21 cellular contexts compared by ENCODE assay signal in the genomic region with DNA sequence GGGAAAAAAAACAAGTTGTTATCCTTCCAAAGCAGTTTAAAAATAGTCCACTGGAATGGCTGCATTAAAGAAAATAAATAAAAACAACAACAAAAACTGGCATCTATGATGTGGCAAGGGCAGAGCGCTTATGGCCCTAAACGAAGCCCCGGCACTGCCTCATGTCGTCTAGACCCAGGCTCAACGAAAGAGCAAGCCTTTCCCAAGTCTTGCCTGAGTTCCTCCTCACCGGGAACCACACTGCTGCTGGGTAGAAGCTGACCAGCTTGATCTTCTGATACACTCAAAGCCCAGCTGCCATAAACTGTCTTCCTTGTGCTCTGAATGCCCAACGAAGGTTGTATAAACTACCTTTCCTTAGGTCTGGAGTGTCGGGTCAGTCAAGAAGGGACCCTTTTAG. TPM values are rescaled to one million over a fixed set of nuclear protein-coding genes. Genes with fewer than 3 reads are reported as not detected.
DNase-seq lines count a peak whose midpoint lies in the region; ATAC-seq and TF ChIP-seq lines count a peak whose summit lies in the region.
"Had no signal": no experiment of that assay in that cellular context is flagged by ENCODE, and none has a peak within 500 bp of the region (broad histone marks: within the 10 kb centered on the region; RNA-seq: fewer than 3 reads in every experiment).

No MANE protein-coding gene starts in this region.

- WGBS in gastroesophageal sphincter (ENCODE audit: low coverage in 1 of 2), 2 donors: 80 to 85% methylated on average over 2 to 7 of the region's 8 CpGs

- peaks cover 26% of the 10 kb centered on the region; the same call in 1 of the 2 replicates for H3K36me3 ChIP-seq in GM23338 (ENCODE audit: insufficient read depth)
- H3K36me3 ChIP-seq in gastroesophageal sphincter: peaks cover 0 to 84% of the 10 kb centered on the region in 2 donors

- H3K4me1 Mint-ChIP-seq in GM23338 (no peaks in the 10 kb centered on the region), chondrocyte (ENCODE audit: low read depth) (no peaks in the 10 kb centered on the region), neural crest cell (no peaks in the 10 kb centered on the region)
- H3K4me1 Mint-ChIP-seq: B cell, CD14-positive monocyte had no signal

- H4K20me1 ChIP-seq in GM23338 (replicated peaks; ENCODE audit: insufficient read depth): peaks cover 10% of the 10 kb centered on the region

- no peaks in the 10 kb centered on the region for H3K9me2 ChIP-seq in GM23338 (ENCODE audit: insufficient read depth)

- no peak for TF ChIP-seq EP300 in gastroesophageal sphincter (IDR thresholded peaks at IDR 0.05)

- no peak for ATAC-seq in GM23338
- ATAC-seq in gastroesophageal sphincter: no peak
- ATAC-seq in GM18868 (IDR thresholded peaks at IDR 0.05; ENCODE audit: unreplicated experiment): no peak
- ATAC-seq in HG02759 (IDR thresholded peaks at IDR 0.05; ENCODE audit: unreplicated experiment): no peak
- ATAC-seq: A549, GM12878 had no signal

- H3K36me3 Mint-ChIP-seq in GM23338 (ENCODE audit: low read depth) (peaks cover 57% of the 10 kb centered on the region), chondrocyte (ENCODE audit: low read depth) (peaks cover 42% of the 10 kb centered on the region), neural crest cell (ENCODE audit: low read depth) (peaks cover 17% of the 10 kb centered on the region)

- H3K4me3 Mint-ChIP-seq in GM23338: no peak overlapping the region
- no peak overlapping the region for H3K4me3 Mint-ChIP-seq in chondrocyte (ENCODE audit: unreplicated experiment)
- no peak overlapping the region for H3K4me3 Mint-ChIP-seq in neural crest cell
- H3K4me3 Mint-ChIP-seq: B cell, CD14-positive monocyte, HFFc6 had no signal

- H3K27me3 ChIP-seq in GM23338 (ENCODE audit: insufficient read depth) (no peaks in the 10 kb centered on the region), gastroesophageal sphincter (no peaks in the 10 kb centered on the region)
- H3K27me3 ChIP-seq: MG63, SJCRH30 had no signal

- H3K9me3 Mint-ChIP-seq in GM23338 (no peaks in the 10 kb centered on the region; the same call in 2 of the 3 replicates), chondrocyte (ENCODE audit: low read depth) (no peaks in the 10 kb centered on the region), neural crest cell (no peaks in the 10 kb centered on the region)
- H3K9me3 Mint-ChIP-seq: HFFc6 had no signal

- no peak overlapping the region for H3K4me2 ChIP-seq in GM23338
- H3K4me2 ChIP-seq: A549 had no signal

- H3K4me3 ChIP-seq in GM23338: no peak overlapping the region
- H3K4me3 ChIP-seq in gastroesophageal sphincter: no peak overlapping the region
- H3K4me3 ChIP-seq: A549, GM12878, MG63, SJCRH30 had no signal

- H3K27me3 Mint-ChIP-seq in GM23338 (ENCODE audit: insufficient read depth, low read depth, poor library complexity) (peaks cover 4% of the 10 kb centered on the region), chondrocyte (ENCODE audit: low read depth) (no peaks in the 10 kb centered on the region), neural crest cell (ENCODE audit: low read depth) (no peaks in the 10 kb centered on the region)
- H3K27me3 Mint-ChIP-seq: B cell had no signal

- H3K79me2 ChIP-seq in GM23338 (replicated peaks; ENCODE audit: insufficient read depth): no peaks in the 10 kb centered on the region

- TF ChIP-seq CTCF in GM23338 (conservative IDR thresholded peaks at IDR 0.05; ENCODE audit: low read depth in 2 of 2): no peak
- no peak for TF ChIP-seq CTCF in chondrocyte (IDR thresholded peaks at IDR 0.05)
- no peak for TF ChIP-seq CTCF in neural crest cell (conservative IDR thresholded peaks at IDR 0.05)
- no peak for TF ChIP-seq CTCF in gastroesophageal sphincter (IDR thresholded peaks at IDR 0.05)

- H3K27ac Mint-ChIP-seq in GM23338 (peak overlapping the region; percentile 49; the same call in 1 of the 2 replicates), chondrocyte (ENCODE audit: unreplicated experiment) (peak overlapping the region; percentile 45), neural crest cell (ENCODE audit: unreplicated experiment) (peak overlapping the region; percentile 16)
- H3K27ac Mint-ChIP-seq: B cell had no signal

- H3F3A ChIP-seq in GM23338 (replicated peaks; ENCODE audit: low read depth): peaks cover 22% of the 10 kb centered on the region; the same call in 1 of the 2 replicates

- H3K4me1 ChIP-seq in GM23338 (ENCODE audit: insufficient read depth) (no peaks in the 10 kb centered on the region), gastroesophageal sphincter (peaks cover 0 to 32% (median 6%) of the 10 kb centered on the region in 3 donors)
- H3K4me1 ChIP-seq: A549, SJCRH30 had no signal

- peak overlapping the region; percentile 76; the same call in 1 of the 2 replicates for H3K27ac ChIP-seq in GM23338 (ENCODE audit: low read depth)
- H3K27ac ChIP-seq in gastroesophageal sphincter: no peak overlapping the region
- H3K27ac ChIP-seq: A549, SJCRH30 had no signal

- H2AFZ ChIP-seq in GM23338: no peak overlapping the region

- H3K9me3 ChIP-seq in gastroesophageal sphincter: no peaks in the 10 kb centered on the region
- H3K9me3 ChIP-seq: A549, MG63, SJCRH30 had no signal

- no peak for TF ChIP-seq POLR2A in gastroesophageal sphincter (IDR thresholded peaks at IDR 0.05)

- DNase-seq in GM03348 (ENCODE audit: low spot score) (peak; percentile 1), GM23338 (ENCODE audit: low spot score) (no peak), chondrocyte (ENCODE audit: low spot score) (no peak), neural crest cell (ENCODE audit: low read depth, low spot score) (no peak), NCI-H1048 (lab: John Stamatoyannopoulos, UW) (no peak)
- DNase-seq: DMS79, HFFc6, MG63, NCI-H1417 treated with DMSO at 0.1 percent for 48 hours, NCI-H187, NCI-H446, NCI-H526, OCI-M1, SJCRH30 had no signal

TF ChIP-seq in GM23338, 12 proteins besides CTCF, POLR2A, EP300 and RAD21:
- TF ChIP-seq POLR2AphosphoS5 (IDR thresholded peaks at IDR 0.05; ENCODE audit: low read depth): peak; percentile 3; the same call in 1 of the 2 replicates
- no peak for TF ChIP-seq ZNF114 (CRISPR knock-in tag; IDR thresholded peaks at IDR 0.05)

RNA-seq across cellular contexts. Expression of a gene that starts 37.0 kb away (rescaled TPM):
- total RNA-seq in GM23338 (2014; rRNA removed; shearing (Covaris generic)): 15.9 and 21.2 TPM in 2 replicates
- 21.6 and 26.0 TPM in 2 replicates for polyA plus RNA-seq in GM23338 (2016; fragmentation: Nextera tagmentation; extraction: Ambion mirVana)
- total RNA-seq in chondrocyte (112 to 120 TPM (median 115 TPM) in 3 replicates), neural crest cell (34.1 and 34.3 TPM in 2 replicates), gastroesophageal sphincter (10 to 100 TPM; 58.1 to 67.3 (median 63.4) TPM)
